ENCODE assay signal across 15 cellular contexts in the genomic region with DNA sequence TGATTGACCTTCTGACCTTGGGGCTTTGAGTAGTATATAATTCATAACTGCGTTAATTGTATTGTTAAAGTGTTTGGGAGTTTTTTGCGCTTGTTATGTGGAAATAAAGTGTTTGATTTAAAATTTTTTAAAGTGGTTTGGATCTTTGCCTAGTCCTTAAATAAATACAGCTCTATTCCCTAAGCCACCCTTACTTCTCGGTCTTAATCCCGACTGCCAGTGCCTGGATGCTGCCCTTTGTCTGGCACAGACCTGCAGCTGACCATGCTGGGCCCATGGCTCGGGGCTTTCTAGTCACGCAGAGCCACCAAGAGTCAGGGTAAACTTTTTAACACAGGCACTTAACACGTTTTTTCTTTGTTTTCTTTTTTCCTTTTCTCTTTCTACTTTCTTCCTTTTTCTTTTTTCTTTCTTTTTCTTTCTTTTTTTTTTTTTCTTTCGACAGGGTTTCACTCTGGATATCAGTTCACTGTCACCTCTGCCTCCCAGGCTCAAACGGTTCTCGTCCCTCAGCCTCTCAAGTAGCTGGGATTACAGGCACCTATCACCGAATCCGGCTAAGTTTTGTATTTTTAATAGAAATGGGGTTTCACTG. TPM values are rescaled to one million over a fixed set of nuclear protein-coding genes. Genes with fewer than 3 reads are reported as not detected.
DNase-seq lines count a peak whose midpoint lies in the region; ATAC-seq, FAIRE-seq and TF ChIP-seq lines count a peak whose summit lies in the region.
"Had no signal": no experiment of that assay in that cellular context is flagged by ENCODE, and none has a peak within 500 bp of the region (broad histone marks: within the 10 kb centered on the region; RNA-seq: fewer than 3 reads in every experiment).

No MANE protein-coding gene starts in this region.

- H3K79me2 ChIP-seq in keratinocyte (ENCODE audit: control insufficient read depth, insufficient read depth, low read length) = no peaks in the 10 kb centered on the region

- no peak for FAIRE-seq in keratinocyte (lab: Jason Lieb, UNC)

- no peaks in the 10 kb centered on the region for H4K20me1 ChIP-seq in keratinocyte (ENCODE audit: control insufficient read depth, extremely low read depth, insufficient read depth, low read length)

- H3K27ac ChIP-seq in cardiac muscle cell (peak overlapping the region; percentile 39), right cardiac atrium (ENCODE audit: low read length) (no peak overlapping the region), keratinocyte (ENCODE audit: control insufficient read depth, insufficient read depth, low read length) (no peak overlapping the region)

- dilution Hi-C loops in keratinocyte (cut with MboI; ENCODE audit: extremely low pct_ligation_motif_present, low sequenced_read_pairs) = no loop called here

- H3K4me3 Mint-ChIP-seq in central memory CD8-positive, alpha-beta T cell = no peak overlapping the region

- TF ChIP-seq CTCF in cardiac muscle cell (IDR thresholded peaks at IDR 0.05; ENCODE audit: low read depth, low read length) = no peak
- TF ChIP-seq CTCF in keratinocyte (optimal IDR thresholded peaks at IDR 0.05 in 1 of 3, IDR thresholded peaks at IDR 0.05 in 1 of 3, conservative IDR thresholded peaks at IDR 0.05 in 1 of 3; ENCODE audit: extremely low read depth in 1 of 3, insufficient read depth in 2 of 3, low read length in 3 of 3) = no peak
- TF ChIP-seq CTCF in omental fat pad (IDR thresholded peaks at IDR 0.05) = no peak

- H3K9me3 ChIP-seq in cardiac muscle cell (ENCODE audit: low read depth) (no peaks in the 10 kb centered on the region), right cardiac atrium (ENCODE audit: control insufficient read depth, low read length) (no peaks in the 10 kb centered on the region), keratinocyte (ENCODE audit: control insufficient read depth, low read depth, low read length) (no peaks in the 10 kb centered on the region)

- H3K36me3 Mint-ChIP-seq in central memory CD8-positive, alpha-beta T cell (ENCODE audit: insufficient read depth) = peaks cover 46% of the 10 kb centered on the region

- no peaks in the 10 kb centered on the region for H3K4me1 Mint-ChIP-seq in central memory CD8-positive, alpha-beta T cell

- ATAC-seq in right cardiac atrium = no peak
- no peak for ATAC-seq in central memory CD8-positive, alpha-beta T cell (replicated peaks; ENCODE audit: extremely low read depth, poor library complexity, severe bottlenecking)
- peak; percentile 60 for ATAC-seq in sciatic nerve
- no peak for ATAC-seq in omental fat pad (ENCODE audit: low FRiP score)
- no peak for ATAC-seq in GM18519 (IDR thresholded peaks at IDR 0.05; ENCODE audit: low FRiP score, unreplicated experiment)
- ATAC-seq: PC-3 had no signal

- H3K27me3 Mint-ChIP-seq in central memory CD8-positive, alpha-beta T cell = no peaks in the 10 kb centered on the region

- no peaks in the 10 kb centered on the region for H3K9me3 Mint-ChIP-seq in central memory CD8-positive, alpha-beta T cell

- no peak overlapping the region for H3K4me3 ChIP-seq in cardiac muscle cell
- H3K4me3 ChIP-seq in right cardiac atrium (ENCODE audit: low read length) = no peak overlapping the region
- H3K4me3 ChIP-seq in keratinocyte (ENCODE audit: control insufficient read depth in 2 of 3, extremely low read depth in 1 of 3, insufficient read depth in 2 of 3, low read depth in 1 of 3, low read length in 3 of 3) = no peak overlapping the region

- DNase-seq in cardiac muscle cell (ENCODE audit: low read depth in 1 of 2, low spot score in 1 of 2) = no peak
- no peak for DNase-seq in right cardiac atrium
- DNase-seq in central memory CD8-positive, alpha-beta T cell (ENCODE audit: low spot score in 2 of 2) = no peak
- DNase-seq in keratinocyte (ENCODE audit: low read depth, low spot score) = no peak
- DNase-seq in sciatic nerve (ENCODE audit: low spot score) = no peak
- no peak for DNase-seq in omental fat pad (ENCODE audit: low spot score)
- no peak for DNase-seq in UCSD-AML1 (lab: John Stamatoyannopoulos, UW; ENCODE audit: unreplicated experiment)
- DNase-seq: AML-193, HCEC 1CT, Karpas-422, MM.1S, NCI-H2227 treated with DMSO at 0.1 percent for 48 hours, NCI-H526 treated with DMSO at 0.1 percent for 48 hours, PC-3 had no signal

- H3K9ac ChIP-seq in keratinocyte (ENCODE audit: control insufficient read depth, extremely low read depth, insufficient read depth, low read length) = no peak overlapping the region

- H2AFZ ChIP-seq in keratinocyte (ENCODE audit: control insufficient read depth, low read length) = no peak overlapping the region

- peaks cover 37% of the 10 kb centered on the region for H3K36me3 ChIP-seq in cardiac muscle cell
- peaks cover 21 to 22% of the 10 kb centered on the region in 2 experiments for H3K36me3 ChIP-seq in keratinocyte (ENCODE audit: control insufficient read depth in 2 of 2, extremely low read depth in 1 of 2, insufficient read depth in 2 of 2, low read length in 2 of 2)

- H3K27me3 ChIP-seq in cardiac muscle cell = no peaks in the 10 kb centered on the region
- H3K27me3 ChIP-seq in right cardiac atrium (ENCODE audit: control insufficient read depth, insufficient read depth) = no peaks in the 10 kb centered on the region
- no peaks in the 10 kb centered on the region for H3K27me3 ChIP-seq in keratinocyte (ENCODE audit: control insufficient read depth, extremely low read depth, insufficient read depth, low read length)

- 83% methylated on average over 12 of the region's 12 CpGs for WGBS in right cardiac atrium

- intact Hi-C loops in right cardiac atrium (cut with DNase I) = no loop called here
- intact Hi-C loops in sciatic nerve (cut with DNase I) = no loop called here

- peak overlapping the region; percentile 1 for H3K4me2 ChIP-seq in keratinocyte (ENCODE audit: control insufficient read depth, extremely low read depth, insufficient read depth, low read depth, low read length)

- no peaks in the 10 kb centered on the region for H3K9me1 ChIP-seq in keratinocyte (ENCODE audit: control insufficient read depth, extremely low read depth, insufficient read depth, low read length)

- H3K4me1 ChIP-seq in cardiac muscle cell (ENCODE audit: low read depth) (peaks cover 6% of the 10 kb centered on the region), right cardiac atrium (ENCODE audit: control insufficient read depth, insufficient read depth, low read length) (no peaks in the 10 kb centered on the region), keratinocyte (ENCODE audit: control insufficient read depth, extremely low read depth, insufficient read depth, low read length) (peaks cover 9% of the 10 kb centered on the region)

- peak overlapping the region; percentile 69 for H3K27ac Mint-ChIP-seq in central memory CD8-positive, alpha-beta T cell (ENCODE audit: low read depth)

RNA-seq across cellular contexts. Expression of a gene that starts 19.6 kb away (rescaled TPM):
- not detected in 2 replicates for total RNA-seq in cardiac muscle cell
- not detected in 2 replicates for polyA plus RNA-seq in cardiac muscle cell
- total RNA-seq in right cardiac atrium = not detected
- polyA plus RNA-seq in right cardiac atrium = 0.02 TPM
- polyA plus RNA-seq in keratinocyte = 0.07 to 0.17 TPM in 2 of 3 replicates, not detected in the other
- not detected for polyA plus RNA-seq in keratinocyte (2011; ENCODE audit: low read depth)
- polyA plus RNA-seq in keratinocyte (2011; cell fraction: cytosol; rRNA removed) = not detected in 2 replicates
- 0.28 and 0.43 TPM in 2 replicates for polyA plus RNA-seq in keratinocyte (2011; cell fraction: nucleus; rRNA removed)
- polyA plus RNA-seq in keratinocyte (2012; ENCODE audit: low replicate concordance) = 0.11 TPM in 1 of 2 replicates, not detected in the other
- 0.13 to 0.19 TPM (median 0.16 TPM) in 3 replicates for polyA minus RNA-seq in keratinocyte
- not detected for polyA minus RNA-seq in keratinocyte (2011; cell fraction: cytosol; rRNA and poly(A)+ RNA removed)
- 0.21 and 0.31 TPM in 2 replicates for polyA minus RNA-seq in keratinocyte (2011; cell fraction: nucleus; rRNA and poly(A)+ RNA removed)
- not detected for total RNA-seq in sciatic nerve
- total RNA-seq in omental fat pad = under 1 TPM in 3 of 4 donors, not detected in 1; 0.12 to 0.32 (median 0.28) TPM
